24 cellular contexts compared by ENCODE assay signal in the genomic region with DNA sequence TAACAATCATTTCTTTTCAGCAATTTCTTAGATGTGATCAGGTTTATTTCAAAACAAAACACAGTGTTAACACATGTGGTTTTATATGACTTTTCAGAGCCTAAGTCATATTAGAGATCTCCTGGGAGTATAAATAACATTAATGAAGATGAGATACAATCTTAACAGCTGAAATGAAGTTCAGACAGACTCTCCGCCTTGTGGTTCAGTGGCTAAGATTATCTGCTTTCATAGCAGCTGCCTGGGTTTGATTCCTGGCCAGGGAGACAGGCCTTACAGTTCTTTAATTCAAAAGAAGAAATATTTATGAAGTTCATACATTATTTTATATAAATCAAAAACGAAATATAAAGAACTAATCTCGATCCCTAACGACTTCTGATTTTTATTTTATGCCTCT.
"Had no signal": no experiment of that assay in that cellular context is flagged by ENCODE, and none has a peak within 500 bp of the region (broad histone marks: within the 10 kb centered on the region; RNA-seq: fewer than 3 reads in every experiment).

No MANE protein-coding gene starts in this region.

- H3K9ac ChIP-seq: SK-N-SH had no signal

- H3K9me3 ChIP-seq: SJSA1, SK-N-SH had no signal

- H3K4me2 ChIP-seq: SK-N-SH had no signal

- H3K9me2 ChIP-seq: SK-N-SH had no signal

- H3K27me3 ChIP-seq: SJSA1 had no signal

- DNase-seq: activated CD4-positive, alpha-beta T cell treated with anti-CD3 and anti-CD28 coated beads for 1 hour; activated CD4-positive, alpha-beta T cell treated with anti-CD3 and anti-CD28 coated beads for 48 hours; activated CD4-positive, CD25-positive, alpha-beta regulatory T cell; activated CD8-positive, alpha-beta T cell treated with anti-CD3 and anti-CD28 coated beads for 36 hours; activated gamma-delta T cell; activated naive CD4-positive, alpha-beta T cell treated with anti-CD3 and anti-CD28 coated beads for 36 hours; activated T-cell treated with anti-CD3 and anti-CD28 coated beads, Interleukin-2, amount 50 U/mL, for 24 hours; anterior cingulate cortex; caudate nucleus; cerebellar nuclear complex; Karpas-422; KBM-7; MM.1S; MV-4-11; NCI-H1092; NCI-H1436 treated with DMSO at 0.1 percent for 48 hours; NCI-H1694 treated with DMSO at 0.1 percent for 48 hours; NCI-H2029; NCI-H345; NCI-H524 treated with DMSO at 0.1 percent for 48 hours; SHP77; SK-N-SH; WERI-Rb-1 had no signal

- H3K27ac ChIP-seq: SJSA1, WERI-Rb-1 had no signal

- H3K4me3 ChIP-seq: SJSA1 had no signal
